Comparison of ENCODE assay signal across 9 cellular contexts in genomic region chr17:48113201-48113676, GRCh38. TPM values are rescaled to one million over a fixed set of nuclear protein-coding genes. Genes with fewer than 3 reads are reported as not detected.
DNase-seq lines count a peak whose midpoint lies in the region; ATAC-seq and TF ChIP-seq lines count a peak whose summit lies in the region.
"Had no signal": no experiment of that assay in that cellular context is flagged by ENCODE, and none has a peak within 500 bp of the region (broad histone marks: within the 10 kb centered on the region; RNA-seq: fewer than 3 reads in every experiment).

No MANE protein-coding gene starts in this region.

- peaks cover 16% of the 10 kb centered on the region for H4K20me1 ChIP-seq in GM23338 (replicated peaks; ENCODE audit: insufficient read depth)

- no peaks in the 10 kb centered on the region for H3K9me2 ChIP-seq in GM23338 (ENCODE audit: insufficient read depth)

- H3K4me1 Mint-ChIP-seq in GM23338, result peaks cover 12% of the 10 kb centered on the region

- DNase-seq in GM12865 (ENCODE audit: low read depth) (peak; percentile 90), medulla oblongata (ENCODE audit: extremely low spot score) (peak; percentile 66), HEK293T (ENCODE audit: extremely low spot score) (no peak), NCI-H2171 treated with DMSO at 0.1 percent for 48 hours (lab: John Stamatoyannopoulos, UW) (no peak), islet precursor cell (no peak), GM23338 (ENCODE audit: low spot score) (no peak)
- DNase-seq in activated CD4-positive, alpha-beta T cell treated with anti-CD3 and anti-CD28 coated beads, Interleukin-2, amount 50 U/mL, for 48 hours, result peak; percentile 22 to 39

- H3K36me3 Mint-ChIP-seq in GM23338 (ENCODE audit: low read depth), result peaks cover 22% of the 10 kb centered on the region; the same call in 2 of the 3 replicates

- H3K79me2 ChIP-seq in GM23338 (replicated peaks; ENCODE audit: insufficient read depth), result peaks cover 52% of the 10 kb centered on the region

- H3K4me3 Mint-ChIP-seq in GM23338, result no peak overlapping the region

- no peak overlapping the region for H3K4me2 ChIP-seq in GM23338

- POLR2A ChIA-PET in HEK293T (lab: Yijun Ruan, JAX), result no interaction called here

- H3K27ac ChIP-seq in GM23338 (ENCODE audit: low read depth), result no peak overlapping the region
- H3K27ac ChIP-seq: gastrocnemius medialis had no signal

- CTCF ChIA-PET in HEK293T (lab: Yijun Ruan, JAX), result no interaction called here

- TF ChIP-seq CTCF in GM12865 (IDR thresholded peaks at IDR 0.05; ENCODE audit: insufficient read depth, low read depth, low read length, missing control alignments) (no peak), GM23338 (conservative IDR thresholded peaks at IDR 0.05; ENCODE audit: low read depth in 2 of 2) (no peak)

- H2AFZ ChIP-seq in GM23338, result no peak overlapping the region

- H3K4me1 ChIP-seq in GM23338 (ENCODE audit: insufficient read depth), result peaks cover 15% of the 10 kb centered on the region

- no peaks in the 10 kb centered on the region for H3K9me3 Mint-ChIP-seq in GM23338

- H3F3A ChIP-seq in GM23338 (replicated peaks; ENCODE audit: low read depth), result no peaks in the 10 kb centered on the region

- peak overlapping the region; percentile 65 for H3K4me3 ChIP-seq in GM12865 (ENCODE audit: low read depth, low read length)
- no peak overlapping the region for H3K4me3 ChIP-seq in GM23338
- H3K4me3 ChIP-seq: gastrocnemius medialis had no signal

- H3K27me3 ChIP-seq in GM23338 (ENCODE audit: insufficient read depth), result no peaks in the 10 kb centered on the region
- H3K27me3 ChIP-seq: gastrocnemius medialis had no signal

- H3K27me3 Mint-ChIP-seq in GM23338 (ENCODE audit: insufficient read depth, low read depth, poor library complexity), result peaks cover 8% of the 10 kb centered on the region

- peak; percentile 38 for ATAC-seq in HG03139 (IDR thresholded peaks at IDR 0.05; ENCODE audit: unreplicated experiment)
- ATAC-seq in GM23338, result no peak
- ATAC-seq: gastrocnemius medialis had no signal

- peaks cover 3% of the 10 kb centered on the region; the same call in 1 of the 2 replicates for H3K36me3 ChIP-seq in GM23338 (ENCODE audit: insufficient read depth)

- H3K27ac Mint-ChIP-seq in GM23338, result no peak overlapping the region

TF ChIP-seq in HEK293T, 16 proteins besides CTCF, POLR2A, EP300 and RAD21:
- TF ChIP-seq ELF4 (IDR thresholded peaks at IDR 0.05), result no peak

TF ChIP-seq in GM23338, 12 proteins besides CTCF, POLR2A, EP300 and RAD21:
- TF ChIP-seq CREB1 (CRISPR knock-in tag; IDR thresholded peaks at IDR 0.05; ENCODE audit: low read depth) (no peak), POLR2AphosphoS5 (IDR thresholded peaks at IDR 0.05; ENCODE audit: low read depth) (no peak), REST (IDR thresholded peaks at IDR 0.05; ENCODE audit: unreplicated experiment) (no peak), ZNF462 (CRISPR knock-in tag; IDR thresholded peaks at IDR 0.05) (no peak), JUNB (IDR thresholded peaks at IDR 0.05; ENCODE audit: unreplicated experiment) (no peak), STAT1 (IDR thresholded peaks at IDR 0.05; ENCODE audit: unreplicated experiment) (no peak), EZH2phosphoT487 (IDR thresholded peaks at IDR 0.05; ENCODE audit: unreplicated experiment) (no peak), NANOG (IDR thresholded peaks at IDR 0.05; ENCODE audit: borderline replicate concordance) (no peak)

RNA-seq across cellular contexts. Expression of gene SNX11, which starts 5.7 kb away (rescaled TPM):
- 13.7 and 16.3 TPM in 2 replicates for total RNA-seq in GM23338 (2014; rRNA removed; shearing (Covaris generic))
- polyA plus RNA-seq in GM23338 (2016; fragmentation: Nextera tagmentation; extraction: Ambion mirVana), result 7.9 and 8.0 TPM in 2 replicates

RNA-seq across cellular contexts. Expression of gene CBX1, which starts 12.0 kb away (rescaled TPM):
- 113 and 127 TPM in 2 replicates for total RNA-seq in GM23338 (2014; rRNA removed; shearing (Covaris generic))
- 223 and 243 TPM in 2 replicates for polyA plus RNA-seq in GM23338 (2016; fragmentation: Nextera tagmentation; extraction: Ambion mirVana)

Comparison
In these comparisons a context has a peak if more than half of its experiments do, and no peak if none do; other contexts are left out.
1. DNase-seq: peak in GM12865 (single experiment), activated CD4-positive, alpha-beta T cell treated with anti-CD3 and anti-CD28 coated beads, Interleukin-2, amount 50 U/mL, for 48 hours (2 of 2) and medulla oblongata (single experiment); none in HEK293T (single experiment), NCI-H2171 treated with DMSO at 0.1 percent for 48 hours (single experiment), islet precursor cell (single experiment) and GM23338 (single experiment).